Comparison of ENCODE assay signal across 12 cellular contexts in genomic region chr2:19540739-19541503, GRCh38.
DNase-seq lines count a peak whose midpoint lies in the region; ATAC-seq and TF ChIP-seq lines count a peak whose summit lies in the region.
"Had no signal": no experiment of that assay in that cellular context is flagged by ENCODE, and none has a peak within 500 bp of the region (broad histone marks: within the 10 kb centered on the region; RNA-seq: fewer than 3 reads in every experiment).

No MANE protein-coding gene starts in this region.

- H3K9me3 ChIP-seq in OCI-LY3 (ENCODE audit: insufficient read depth, low read length): no peaks in the 10 kb centered on the region
- H3K9me3 ChIP-seq in osteoblast (ENCODE audit: low read depth, low read length): no peaks in the 10 kb centered on the region
- H3K9me3 ChIP-seq: HAP-1 had no signal

- no peaks in the 10 kb centered on the region for H3K36me3 ChIP-seq in OCI-LY3 (replicated peaks; ENCODE audit: low read depth, low read length)
- H3K36me3 ChIP-seq in osteoblast (ENCODE audit: insufficient read depth, low read length): no peaks in the 10 kb centered on the region
- H3K36me3 ChIP-seq: HAP-1 had no signal

- H4K20me1 ChIP-seq in OCI-LY3 (ENCODE audit: insufficient read depth, low read length) (no peaks in the 10 kb centered on the region), osteoblast (ENCODE audit: insufficient read depth, low read length) (no peaks in the 10 kb centered on the region)

- no peak overlapping the region for H2AFZ ChIP-seq in OCI-LY3 (ENCODE audit: low read depth, low read length)
- H2AFZ ChIP-seq in osteoblast (ENCODE audit: low read length): no peak overlapping the region

- H3K4me2 ChIP-seq in OCI-LY3 (ENCODE audit: low read length) (peak overlapping the region; percentile 2; the same call in 1 of the 2 replicates), osteoblast (ENCODE audit: insufficient read depth, low read length) (peak overlapping the region; percentile 54)

- DNase-seq in Daoy (ENCODE audit: low read depth): peak; percentile 50
- peak; percentile 95 for DNase-seq in epithelial cell of esophagus (ENCODE audit: low read depth)
- peak; percentile 67 for DNase-seq in osteoblast (ENCODE audit: insufficient read length, low spot score, missing footprints)
- no peak for DNase-seq in NK-92 treated with Interleukin-12 subunit alpha and Interleukin-12 subunit beta, amount 100 ng/mL, for 24 hours (lab: John Stamatoyannopoulos, UW)
- no peak for DNase-seq in NCI-H774 (lab: John Stamatoyannopoulos, UW)
- DNase-seq: activated B cell treated with CpG ODN at 0.5 μM for 24 hours; activated naive CD4-positive, alpha-beta T cell; DMS53 had no signal

- H3K4me1 ChIP-seq in OCI-LY3 (ENCODE audit: low read length) (peaks cover 72% of the 10 kb centered on the region), osteoblast (ENCODE audit: insufficient read depth, low read length) (peaks cover 45% of the 10 kb centered on the region)
- H3K4me1 ChIP-seq: HAP-1 had no signal

- no peak overlapping the region for H3K9ac ChIP-seq in OCI-LY3 (ENCODE audit: low read length)

- H3K79me2 ChIP-seq in OCI-LY3 (ENCODE audit: low read length): no peaks in the 10 kb centered on the region
- H3K79me2 ChIP-seq in osteoblast (ENCODE audit: insufficient read depth, low read length): no peaks in the 10 kb centered on the region

- H3K27me3 ChIP-seq in OCI-LY3 (ENCODE audit: low read depth, low read length): no peaks in the 10 kb centered on the region
- H3K27me3 ChIP-seq in osteoblast (ENCODE audit: insufficient read depth, low read length): no peaks in the 10 kb centered on the region

- ATAC-seq in GM18517 (IDR thresholded peaks at IDR 0.05; ENCODE audit: unreplicated experiment) (no peak), GM21447 (IDR thresholded peaks at IDR 0.05; ENCODE audit: unreplicated experiment) (no peak)

- H3K27ac ChIP-seq in OCI-LY3 (ENCODE audit: low read length) (no peak overlapping the region), osteoblast (ENCODE audit: low read depth, low read length) (peak overlapping the region; percentile 71)

- TF ChIP-seq CTCF in OCI-LY3 (IDR thresholded peaks at IDR 0.05; ENCODE audit: low read depth, low read length) (no peak), epithelial cell of esophagus (IDR thresholded peaks at IDR 0.05; ENCODE audit: insufficient read depth, low read depth, low read length, missing control alignments) (no peak), osteoblast (IDR thresholded peaks at IDR 0.05; ENCODE audit: extremely low read depth, low read depth, low read length) (no peak)

- H3K4me3 ChIP-seq in OCI-LY3 (ENCODE audit: low read length) (no peak overlapping the region), epithelial cell of esophagus (ENCODE audit: low read length) (no peak overlapping the region), osteoblast (ENCODE audit: insufficient read depth, low read length) (no peak overlapping the region)
- H3K4me3 ChIP-seq: HAP-1 had no signal

Comparison
In these comparisons a context has a peak if more than half of its experiments do, and no peak if none do; other contexts are left out.
1. DNase-seq: peak in Daoy (single experiment), epithelial cell of esophagus (single experiment) and osteoblast (single experiment); none in NK-92 treated with Interleukin-12 subunit alpha and Interleukin-12 subunit beta, amount 100 ng/mL, for 24 hours (single experiment) and NCI-H774 (single experiment).